11 cellular contexts compared by ENCODE assay signal in the genomic region with DNA sequence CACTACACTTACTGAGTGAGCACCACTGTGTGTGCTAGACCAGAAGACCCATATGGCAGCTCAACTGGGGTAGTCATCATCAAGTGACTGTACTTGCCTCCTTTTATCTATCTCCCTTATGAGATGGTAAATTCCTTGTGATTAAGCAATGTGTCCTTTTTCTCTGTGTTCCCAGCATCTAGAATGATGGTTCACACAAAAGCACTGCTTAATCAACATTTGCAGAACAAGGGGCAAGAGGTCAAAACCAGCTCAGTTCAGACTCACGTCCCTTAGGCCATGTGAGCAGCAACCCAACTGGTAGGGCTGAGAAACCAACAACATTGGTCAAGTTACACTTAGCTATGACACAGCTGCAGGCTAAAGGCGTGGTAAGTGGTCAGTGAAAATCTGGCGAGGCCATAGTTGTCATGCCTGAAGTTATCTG. TPM values are rescaled to one million over a fixed set of nuclear protein-coding genes. Genes with fewer than 3 reads are reported as not detected.
DNase-seq lines count a peak whose midpoint lies in the region; ATAC-seq, FAIRE-seq and TF ChIP-seq lines count a peak whose summit lies in the region.
"Had no signal": no experiment of that assay in that cellular context is flagged by ENCODE, and none has a peak within 500 bp of the region (broad histone marks: within the 10 kb centered on the region; RNA-seq: fewer than 3 reads in every experiment).

No MANE protein-coding gene starts in this region.

- no TSS peak for BruUV-seq in endothelial cell of umbilical vein (replicated peaks; lab: Mats Ljungman, UMichigan)

- no peak overlapping the region for H3K4me3 Mint-ChIP-seq in memory B cell
- H3K4me3 Mint-ChIP-seq: activated naive CD8-positive, alpha-beta T cell treated with anti-CD3 and anti-CD28 coated beads, Interleukin-2, amount 50 U/mL, for 24 hours had no signal

- peak overlapping the region; percentile 0 for H3K27ac Mint-ChIP-seq in memory B cell
- H3K27ac Mint-ChIP-seq: activated naive CD8-positive, alpha-beta T cell treated with anti-CD3 and anti-CD28 coated beads, Interleukin-2, amount 50 U/mL, for 24 hours had no signal

- H3K79me2 ChIP-seq in endothelial cell of umbilical vein (ENCODE audit: control insufficient read depth, insufficient read depth, low read length): peaks cover 97% of the 10 kb centered on the region

- H3K27me3 ChIP-seq in BJ (ENCODE audit: control insufficient read depth, insufficient read depth, low read length) (no peaks in the 10 kb centered on the region), endothelial cell of umbilical vein (ENCODE audit: control insufficient read depth in 2 of 2, insufficient read depth in 2 of 2, low read length in 2 of 2) (no peaks in the 10 kb centered on the region)

- no peaks in the 10 kb centered on the region for H3K9me3 Mint-ChIP-seq in memory B cell
- H3K9me3 Mint-ChIP-seq: activated naive CD8-positive, alpha-beta T cell treated with anti-CD3 and anti-CD28 coated beads, Interleukin-2, amount 50 U/mL, for 24 hours had no signal

- no peak overlapping the region for H2AFZ ChIP-seq in endothelial cell of umbilical vein (ENCODE audit: low read depth, low read length)

- DNase-seq in BJ (ENCODE audit: low read depth) (peak; percentile 97), M059J (ENCODE audit: low read depth) (peak; percentile 100), endothelial cell of umbilical vein (ENCODE audit: low read depth, low spot score) (peak; percentile 41), memory B cell (ENCODE audit: low spot score in 2 of 2) (no peak), nucleus accumbens (lab: John Stamatoyannopoulos, UW) (no peak), caudate nucleus (lab: John Stamatoyannopoulos, UW) (no peak), T-helper 9 cell (no peak)
- DNase-seq: activated naive CD8-positive, alpha-beta T cell treated with anti-CD3 and anti-CD28 coated beads, Interleukin-2, amount 50 U/mL, for 24 hours; NCI-H526 had no signal

- FAIRE-seq in endothelial cell of umbilical vein (lab: Jason Lieb, UNC): no peak

- H4K20me1 ChIP-seq in endothelial cell of umbilical vein (replicated peaks; ENCODE audit: control insufficient read depth, extremely low read depth, insufficient read depth, low read length): no peaks in the 10 kb centered on the region

- no peak for ATAC-seq in memory B cell (ENCODE audit: low read depth)
- ATAC-seq in GM19351 (IDR thresholded peaks at IDR 0.05; ENCODE audit: unreplicated experiment): no peak
- ATAC-seq: activated naive CD8-positive, alpha-beta T cell treated with anti-CD3 and anti-CD28 coated beads, Interleukin-2, amount 50 U/mL, for 24 hours had no signal

- intact Hi-C loops in endothelial cell of umbilical vein (cut with micrococcal nuclease): no loop called here

- H3K4me1 ChIP-seq in endothelial cell of umbilical vein (ENCODE audit: control insufficient read depth, extremely low read depth, insufficient read depth, low read length): peaks cover 74% of the 10 kb centered on the region

- CTCF ChIA-PET in BJ (lab: Yijun Ruan, JAX): interaction anchor here (0.9 to 2.2 kb wide), 8 partner anchors 10 to 151 kb away, joined by 3 to 5 read pairs (median 4); a partner anchor contains a TSS
- CTCF ChIA-PET in endothelial cell of umbilical vein (lab: Charles Lee): interaction anchor here (1.0 to 1.2 kb wide), 2 partner anchors 14 to 85 kb away, joined by 4 read pairs; no protein-coding TSS in a partner anchor

- peaks cover 56% of the 10 kb centered on the region for H3K4me1 Mint-ChIP-seq in memory B cell

- H3K4me3 ChIP-seq in BJ (ENCODE audit: low read depth, low read length) (no peak overlapping the region), endothelial cell of umbilical vein (replicated peaks in 1 of 3; ENCODE audit: insufficient read depth in 1 of 3, low read depth in 1 of 3, low read length in 3 of 3) (no peak overlapping the region)

- TF ChIP-seq CTCF in BJ (IDR thresholded peaks at IDR 0.05; ENCODE audit: insufficient read depth, low read depth, low read length) (no peak), endothelial cell of umbilical vein (IDR thresholded peaks at IDR 0.05; ENCODE audit: extremely low read depth in 1 of 2, insufficient read depth in 1 of 2, low read depth in 1 of 2, low read length in 2 of 2) (no peak)

- H3K9ac ChIP-seq in endothelial cell of umbilical vein (replicated peaks; ENCODE audit: extremely low read depth, insufficient read depth, low read length): no peak overlapping the region

- no peaks in the 10 kb centered on the region for H3K9me3 ChIP-seq in endothelial cell of umbilical vein (replicated peaks; ENCODE audit: control insufficient read depth, insufficient read depth, low read length)

- no peak for TF ChIP-seq POLR2A in endothelial cell of umbilical vein (IDR thresholded peaks at IDR 0.05; ENCODE audit: low read depth, low read length)

- H3K27ac ChIP-seq in endothelial cell of umbilical vein (ENCODE audit: insufficient read depth, low read depth, low read length) (peak overlapping the region; percentile 37), caudate nucleus (ENCODE audit: low read depth, low read length) (no peak overlapping the region)
- H3K27ac ChIP-seq: VCaP had no signal

- peaks cover 15% of the 10 kb centered on the region for H3K36me3 Mint-ChIP-seq in memory B cell

- no peak overlapping the region for H3K4me2 ChIP-seq in endothelial cell of umbilical vein (ENCODE audit: insufficient read depth, low read length)

- POLR2A ChIA-PET in BJ (lab: Charles Lee): interaction anchor here (0.6 to 0.8 kb wide), 2 partner anchors 45 to 159 kb away, joined by 5 to 19 read pairs; no protein-coding TSS in a partner anchor
- POLR2A ChIA-PET in endothelial cell of umbilical vein (lab: Charles Lee): no interaction called here

- H3K36me3 ChIP-seq in BJ (ENCODE audit: control insufficient read depth, insufficient read depth, low read length): no peaks in the 10 kb centered on the region
- H3K36me3 ChIP-seq in endothelial cell of umbilical vein (ENCODE audit: control insufficient read depth in 2 of 2, extremely low read depth in 1 of 2, insufficient read depth in 2 of 2, low read length in 2 of 2): no peaks in the 10 kb centered on the region

- no peaks in the 10 kb centered on the region for H3K9me1 ChIP-seq in endothelial cell of umbilical vein (replicated peaks; ENCODE audit: control insufficient read depth, extremely low read depth, insufficient read depth, low read length)

- H3K27me3 Mint-ChIP-seq in memory B cell: no peaks in the 10 kb centered on the region
- H3K27me3 Mint-ChIP-seq: activated naive CD8-positive, alpha-beta T cell treated with anti-CD3 and anti-CD28 coated beads, Interleukin-2, amount 50 U/mL, for 24 hours had no signal

- dilution Hi-C loops in endothelial cell of umbilical vein (cut with MboI; ENCODE audit: extremely low pct_ligation_motif_present, low sequenced_read_pairs): no loop called here

TF ChIP-seq in endothelial cell of umbilical vein, 7 proteins besides CTCF, POLR2A, EP300 and RAD21:
- TF ChIP-seq EZH2 (IDR thresholded peaks at IDR 0.05; ENCODE audit: borderline replicate concordance, low read depth, low read length, severe bottlenecking): no peak
- peak; percentile 36 for TF ChIP-seq GATA2 (IDR thresholded peaks at IDR 0.05; ENCODE audit: insufficient read depth, insufficient read length, low read depth, low read length)
- peak; percentile 61 for TF ChIP-seq FOS (IDR thresholded peaks at IDR 0.05; ENCODE audit: borderline replicate concordance, insufficient read depth, low read length)

RNA-seq across cellular contexts. Expression of a gene that starts 10.0 kb away (rescaled TPM):
- 134 and 146 TPM in 2 replicates for polyA plus RNA-seq in BJ (2011; rRNA removed)
- 104 and 127 TPM in 2 replicates for polyA minus RNA-seq in BJ (2011; rRNA and poly(A)+ RNA removed)
- 116 and 176 TPM in 2 replicates for total RNA-seq in M059J (2014; rRNA removed; shearing (Covaris generic))
- 85.9 and 98.6 TPM in 2 replicates for total RNA-seq in endothelial cell of umbilical vein
- 79.5 and 85.7 TPM in 2 replicates for polyA plus RNA-seq in endothelial cell of umbilical vein
- 79.3 and 81.1 TPM in 2 replicates for polyA plus RNA-seq in endothelial cell of umbilical vein (2011; cell fraction: cytosol; rRNA removed)
- polyA plus RNA-seq in endothelial cell of umbilical vein (2011; cell fraction: nucleus; rRNA removed): 129 and 133 TPM in 2 replicates
- polyA plus RNA-seq in endothelial cell of umbilical vein (2012): 35.6 and 64.2 TPM in 2 replicates
- 123 and 155 TPM in 2 replicates for polyA minus RNA-seq in endothelial cell of umbilical vein
- polyA minus RNA-seq in endothelial cell of umbilical vein (2011; cell fraction: cytosol; rRNA and poly(A)+ RNA removed): 11.6 TPM
- polyA minus RNA-seq in endothelial cell of umbilical vein (2011; cell fraction: nucleus; rRNA and poly(A)+ RNA removed): 51.9 and 71.3 TPM in 2 replicates

Comparison
In these comparisons a context has a peak if more than half of its experiments do, and no peak if none do; other contexts are left out.
1. DNase-seq: peak in BJ (single experiment), M059J (single experiment) and endothelial cell of umbilical vein (single experiment); none in memory B cell (0 of 2), nucleus accumbens (0 of 56), caudate nucleus (0 of 61) and T-helper 9 cell (single experiment).